ENCODE assay signal across 8 cellular contexts in genomic region chr10:80468002-80468401, GRCh38. TPM values are rescaled to one million over a fixed set of nuclear protein-coding genes. Genes with fewer than 3 reads are reported as not detected.
A peak's percentile ranks its signal among the peaks of the same experiment; 100 is the strongest.
DNase-seq lines count a peak whose midpoint lies in the region; FAIRE-seq and TF ChIP-seq lines count a peak whose summit lies in the region.

No MANE protein-coding gene starts in this region.

- H3K27ac Mint-ChIP-seq in chondrocyte (ENCODE audit: unreplicated experiment), result no peak overlapping the region

- H3K4me3 Mint-ChIP-seq in chondrocyte (ENCODE audit: unreplicated experiment), result no peak overlapping the region

- no peaks in the 10 kb centered on the region for H3K9me3 ChIP-seq in parathyroid adenoma (ENCODE audit: control insufficient read depth, low read length)

- H3K9me3 Mint-ChIP-seq in chondrocyte (ENCODE audit: low read depth), result no peaks in the 10 kb centered on the region

- no peak overlapping the region for H3K4me2 ChIP-seq in parathyroid adenoma (ENCODE audit: low read length)

- TF ChIP-seq CTCF in parathyroid adenoma (IDR thresholded peaks at IDR 0.05) (no peak), chondrocyte (IDR thresholded peaks at IDR 0.05) (no peak)

- no peaks in the 10 kb centered on the region for H3K27me3 ChIP-seq in parathyroid adenoma (ENCODE audit: control insufficient read depth, insufficient read depth, low read length)

- H3K36me3 Mint-ChIP-seq in chondrocyte (ENCODE audit: low read depth), result peaks cover 1% of the 10 kb centered on the region

- H2AFZ ChIP-seq in parathyroid adenoma, result no peak overlapping the region

- H3K9ac ChIP-seq in parathyroid adenoma, result no peak overlapping the region

- H3K79me2 ChIP-seq in parathyroid adenoma, result peaks cover 69% of the 10 kb centered on the region

- peaks cover 65% of the 10 kb centered on the region for H3K4me1 ChIP-seq in parathyroid adenoma

- no peaks in the 10 kb centered on the region for H3K27me3 Mint-ChIP-seq in chondrocyte (ENCODE audit: low read depth)

- no peak for FAIRE-seq in HTR-8/SVneo (lab: Jason Lieb, UNC)

- H3K4me3 ChIP-seq in parathyroid adenoma (ENCODE audit: low read depth, low read length), result no peak overlapping the region

- intact Hi-C loops in head of caudate nucleus (cut with DNase I), result no loop called here

- DNase-seq in GDM1 (lab: John Stamatoyannopoulos, UW) (peak; percentile 50), head of caudate nucleus (peak; percentile 54 to 89 (median 77)), D341Med (ENCODE audit: low spot score) (no peak), HuH-7.5 (ENCODE audit: low spot score) (no peak), chondrocyte (ENCODE audit: low spot score) (no peak), HTR-8/SVneo (ENCODE audit: insufficient read length, low spot score) (no peak)
- DNase-seq in activated CD8-positive, alpha-beta memory T cell treated with anti-CD3 and anti-CD28 coated beads, Interleukin-2, amount 50 U/mL, for 48 hours, result peak; percentile 79

- peak overlapping the region; percentile 92 for H3K27ac ChIP-seq in parathyroid adenoma

- H3K36me3 ChIP-seq in parathyroid adenoma (ENCODE audit: control insufficient read depth, insufficient read depth, low read length), result no peaks in the 10 kb centered on the region

- peaks cover 57% of the 10 kb centered on the region for H3K4me1 Mint-ChIP-seq in chondrocyte (ENCODE audit: low read depth)

RNA-seq across cellular contexts. Expression of gene TSPAN14, which starts 13.9 kb away (rescaled TPM):
- 23.0 to 57.4 TPM (median 53.8 TPM) in 3 replicates for total RNA-seq in chondrocyte

RNA-seq across cellular contexts. Expression of gene PRXL2A, which starts 59.7 kb away (rescaled TPM):
- 47.4 to 86.9 TPM (median 83.9 TPM) in 3 replicates for total RNA-seq in chondrocyte

Comparison
In these comparisons a context has a peak if more than half of its experiments do, and no peak if none do; other contexts are left out.
1. DNase-seq: peak in GDM1 (single experiment), activated CD8-positive, alpha-beta memory T cell treated with anti-CD3 and anti-CD28 coated beads, Interleukin-2, amount 50 U/mL, for 48 hours (single experiment) and head of caudate nucleus (42 of 42); none in D341Med (single experiment), HuH-7.5 (single experiment), chondrocyte (single experiment) and HTR-8/SVneo (single experiment).